Comparison of ENCODE assay signal across 8 cellular contexts in the genomic region with DNA sequence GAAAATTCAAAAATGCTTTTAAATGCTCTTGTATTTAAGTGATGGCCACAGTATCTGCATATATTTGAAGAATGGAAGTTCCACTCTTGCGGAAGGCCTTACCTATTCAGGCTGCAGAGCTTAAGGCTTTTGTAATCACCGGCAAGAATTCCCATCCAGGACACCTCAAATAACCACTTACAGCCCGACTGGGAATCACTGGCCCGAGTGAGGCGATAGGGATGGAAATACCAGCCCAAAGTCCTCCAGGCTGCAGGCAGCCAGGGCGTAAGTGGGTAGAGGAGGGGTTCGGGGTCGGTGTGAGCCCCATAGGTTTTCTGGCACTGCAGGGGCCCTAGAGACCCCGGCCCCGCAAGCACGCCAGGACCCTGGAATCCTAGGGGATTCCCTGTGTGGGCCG. TPM values are rescaled to one million over a fixed set of nuclear protein-coding genes. Genes with fewer than 3 reads are reported as not detected.
DNase-seq lines count a peak whose midpoint lies in the region; ATAC-seq and TF ChIP-seq lines count a peak whose summit lies in the region.

No MANE protein-coding gene starts in this region.

- H3K9me3 Mint-ChIP-seq in IgD-negative memory B cell, result no peaks in the 10 kb centered on the region
- no peaks in the 10 kb centered on the region for H3K9me3 Mint-ChIP-seq in nephron

- H3K36me3 ChIP-seq in effector memory CD4-positive, alpha-beta T cell (ENCODE audit: control insufficient read depth, insufficient read depth, low read length), result no peaks in the 10 kb centered on the region

- ATAC-seq in GM18870 (IDR thresholded peaks at IDR 0.05; ENCODE audit: unreplicated experiment), result peak; percentile 11

- no peaks in the 10 kb centered on the region for H3K27me3 Mint-ChIP-seq in IgD-negative memory B cell
- H3K27me3 Mint-ChIP-seq in nephron (ENCODE audit: low read depth), result peaks cover 6% of the 10 kb centered on the region

- peak overlapping the region; percentile 88 to 96 (median 92) for H3K4me3 Mint-ChIP-seq in IgD-negative memory B cell
- peak overlapping the region; percentile 77 to 84 (median 81) for H3K4me3 Mint-ChIP-seq in nephron

- H3K4me1 Mint-ChIP-seq in IgD-negative memory B cell (peaks cover 41 to 66% (median 54%) of the 10 kb centered on the region in 3 donors), nephron (peaks cover 24% of the 10 kb centered on the region)

- peak overlapping the region; percentile 62 for H3K4me3 ChIP-seq in effector memory CD4-positive, alpha-beta T cell (ENCODE audit: insufficient read depth, low read depth, low read length, poor library complexity, severe bottlenecking)

- TF ChIP-seq CTCF in nephron (IDR thresholded peaks at IDR 0.05; ENCODE audit: unreplicated experiment in 3 of 3) (no peak), GM13977 (IDR thresholded peaks at IDR 0.05; ENCODE audit: extremely low read depth, insufficient read depth, missing control alignments) (no peak)

- H3K27ac ChIP-seq in effector memory CD4-positive, alpha-beta T cell (ENCODE audit: insufficient read depth, low read length, poor library complexity, severe bottlenecking), result peak overlapping the region; percentile 84

- no peak for DNase-seq in effector memory CD4-positive, alpha-beta T cell
- DNase-seq in medulla oblongata (ENCODE audit: extremely low spot score) (no peak), mesenteric fat pad (ENCODE audit: low spot score) (no peak), GM13977 (ENCODE audit: low spot score) (no peak), islet precursor cell (no peak)

- H3K36me3 Mint-ChIP-seq in IgD-negative memory B cell (no peaks in the 10 kb centered on the region), nephron (ENCODE audit: low read depth) (no peaks in the 10 kb centered on the region)

- peak overlapping the region; percentile 98 to 100 (median 99) for H3K27ac Mint-ChIP-seq in IgD-negative memory B cell
- peak overlapping the region; percentile 91 to 98 (median 95) for H3K27ac Mint-ChIP-seq in nephron

- H3K27me3 ChIP-seq in effector memory CD4-positive, alpha-beta T cell (replicated peaks; ENCODE audit: control insufficient read depth, insufficient read depth, low read length, poor library complexity, severe bottlenecking), result no peaks in the 10 kb centered on the region

- H3K9me3 ChIP-seq in effector memory CD4-positive, alpha-beta T cell (ENCODE audit: control insufficient read depth, low read length), result no peaks in the 10 kb centered on the region

- peaks cover 30% of the 10 kb centered on the region for H3K4me1 ChIP-seq in effector memory CD4-positive, alpha-beta T cell (ENCODE audit: control insufficient read depth, insufficient read depth, low read length, poor library complexity, severe bottlenecking)

- in situ Hi-C loops in GM13977 (cut with MboI; ENCODE audit: low pct_unique_long_range_greater_than_20kb, low sequenced_read_pairs, unreplicated experiment), result no loop called here

RNA-seq across cellular contexts. Expression of a gene that starts 9.5 kb away (rescaled TPM):
- 141 TPM for polyA plus RNA-seq in IgD-negative memory B cell
- 33.8 TPM for total RNA-seq in mesenteric fat pad
